ENCODE assay signal across 1 cellular context in genomic region chr20:34771680-34772081, GRCh38.
TF ChIP-seq lines count a peak whose summit lies in the region.

No MANE protein-coding gene starts in this region.

TF ChIP-seq in HEK293, 187 proteins besides CTCF, POLR2A, EP300 and RAD21 (continued from another document):
- peak; percentile 45; the same call in 1 of the 2 replicates for TF ChIP-seq TSHZ1 (tag by site-specific recombination; IDR thresholded peaks at IDR 0.05; ENCODE audit: borderline replicate concordance)
- TF ChIP-seq ZNF660 (tag by site-specific recombination; IDR thresholded peaks at IDR 0.05): no peak
- TF ChIP-seq ZNF610 (tag by site-specific recombination; IDR thresholded peaks at IDR 0.05; ENCODE audit: borderline replicate concordance): no peak
